Comparison of ENCODE assay signal across 13 cellular contexts in genomic region chr10:90856261-90856660, GRCh38. TPM values are rescaled to one million over a fixed set of nuclear protein-coding genes. Genes with fewer than 3 reads are reported as not detected.
DNase-seq lines count a peak whose midpoint lies in the region; ATAC-seq and TF ChIP-seq lines count a peak whose summit lies in the region.
"Had no signal": no experiment of that assay in that cellular context is flagged by ENCODE, and none has a peak within 500 bp of the region (broad histone marks: within the 10 kb centered on the region; RNA-seq: fewer than 3 reads in every experiment).

No MANE protein-coding gene starts in this region.

- H3K9ac ChIP-seq in iPS-18a (ENCODE audit: low read length) = peak overlapping the region; percentile 29

- no peaks in the 10 kb centered on the region for H3K36me3 ChIP-seq in cardiac muscle cell
- H3K36me3 ChIP-seq in iPS-18a (ENCODE audit: control insufficient read depth, low read depth, low read length) = no peaks in the 10 kb centered on the region
- no peaks in the 10 kb centered on the region for H3K36me3 ChIP-seq in urinary bladder (ENCODE audit: insufficient read depth)
- H3K36me3 ChIP-seq: BE2C, Peyer's patch, right atrium auricular region had no signal

- no peak overlapping the region for H3K27ac Mint-ChIP-seq in activated naive CD8-positive, alpha-beta T cell treated with anti-CD3 and anti-CD28 coated beads, Interleukin-2, amount 10 ng/mL, durations not matched to agents 7 days and 5 days

- intact Hi-C loops in left ventricle myocardium superior (cut with micrococcal nuclease) = no loop called here

- H3K36me3 Mint-ChIP-seq in activated naive CD8-positive, alpha-beta T cell treated with anti-CD3 and anti-CD28 coated beads, Interleukin-2, amount 10 ng/mL, durations not matched to agents 7 days and 5 days = no peaks in the 10 kb centered on the region

- peaks cover 67% of the 10 kb centered on the region for H3K27me3 Mint-ChIP-seq in activated naive CD8-positive, alpha-beta T cell treated with anti-CD3 and anti-CD28 coated beads, Interleukin-2, amount 10 ng/mL, durations not matched to agents 7 days and 5 days

- DNase-seq in cardiac muscle cell (ENCODE audit: low read depth in 1 of 2, low spot score in 1 of 2) = peak; percentile 1 to 58
- no peak for DNase-seq in left ventricle myocardium superior
- no peak for DNase-seq in activated naive CD8-positive, alpha-beta T cell treated with anti-CD3 and anti-CD28 coated beads, Interleukin-2, amount 10 ng/mL, durations not matched to agents 7 days and 5 days
- DNase-seq in NCI-H2227 treated with DMSO at 0.1 percent for 48 hours (lab: John Stamatoyannopoulos, UW) = no peak
- DNase-seq in GDM1 (lab: John Stamatoyannopoulos, UW) = no peak
- DNase-seq: BE2C, NCI-H1694 treated with DMSO at 0.1 percent for 48 hours, Peyer's patch had no signal

- POLR2A ChIA-PET in activated naive CD8-positive, alpha-beta T cell treated with anti-CD3 and anti-CD28 coated beads, Interleukin-2, amount 10 ng/mL, durations not matched to agents 7 days and 5 days (lab: Charles Lee) = no interaction called here

- H3K9me3 Mint-ChIP-seq in activated naive CD8-positive, alpha-beta T cell treated with anti-CD3 and anti-CD28 coated beads, Interleukin-2, amount 10 ng/mL, durations not matched to agents 7 days and 5 days = peaks cover 2% of the 10 kb centered on the region

- ATAC-seq in left ventricle myocardium superior = no peak
- no peak for ATAC-seq in activated naive CD8-positive, alpha-beta T cell treated with anti-CD3 and anti-CD28 coated beads, Interleukin-2, amount 10 ng/mL, durations not matched to agents 7 days and 5 days (ENCODE audit: low read depth)
- no peak for ATAC-seq in GM21447 (IDR thresholded peaks at IDR 0.05; ENCODE audit: unreplicated experiment)

- H3K9me3 ChIP-seq in cardiac muscle cell (ENCODE audit: low read depth) (no peaks in the 10 kb centered on the region), iPS-18a (ENCODE audit: control insufficient read depth, low read depth, low read length) (peaks cover 4% of the 10 kb centered on the region)
- H3K9me3 ChIP-seq: BE2C had no signal

- H3K27ac ChIP-seq in cardiac muscle cell (no peak overlapping the region), iPS-18a (ENCODE audit: low read length) (no peak overlapping the region), urinary bladder (ENCODE audit: low read depth) (no peak overlapping the region)
- H3K27ac ChIP-seq: right atrium auricular region, VCaP had no signal

- H3K4me3 Mint-ChIP-seq in activated naive CD8-positive, alpha-beta T cell treated with anti-CD3 and anti-CD28 coated beads, Interleukin-2, amount 10 ng/mL, durations not matched to agents 7 days and 5 days = peak overlapping the region; percentile 22

- H3K4me1 Mint-ChIP-seq in activated naive CD8-positive, alpha-beta T cell treated with anti-CD3 and anti-CD28 coated beads, Interleukin-2, amount 10 ng/mL, durations not matched to agents 7 days and 5 days = peaks cover 6% of the 10 kb centered on the region

- H3K4me1 ChIP-seq in cardiac muscle cell (ENCODE audit: low read depth) (no peaks in the 10 kb centered on the region), iPS-18a (ENCODE audit: control insufficient read depth, low read depth, low read length) (peaks cover 23% of the 10 kb centered on the region), urinary bladder (ENCODE audit: insufficient read depth) (no peaks in the 10 kb centered on the region)
- H3K4me1 ChIP-seq: BE2C had no signal

- H3K27me3 ChIP-seq in cardiac muscle cell = peaks cover 41% of the 10 kb centered on the region
- H3K27me3 ChIP-seq in iPS-18a (ENCODE audit: control insufficient read depth, insufficient read depth, low read length) = peaks cover 28% of the 10 kb centered on the region

- TF ChIP-seq CTCF in cardiac muscle cell (IDR thresholded peaks at IDR 0.05; ENCODE audit: low read depth, low read length) = no peak

- H3K4me3 ChIP-seq in cardiac muscle cell (no peak overlapping the region), iPS-18a (ENCODE audit: low read length) (peak overlapping the region; percentile 85), urinary bladder (ENCODE audit: low read depth, low read length) (peak overlapping the region; percentile 4)

- WGBS in urinary bladder = 89% methylated on average over 3 of the region's 3 CpGs

RNA-seq across cellular contexts. Expression of gene HTR7, which starts 1.6 kb away (rescaled TPM):
- total RNA-seq in cardiac muscle cell = 0.07 TPM in 1 of 2 replicates, not detected in the other
- not detected in 2 replicates for polyA plus RNA-seq in cardiac muscle cell
- total RNA-seq in left ventricle myocardium superior = not detected
- total RNA-seq in activated naive CD8-positive, alpha-beta T cell treated with anti-CD3 and anti-CD28 coated beads, Interleukin-2, amount 10 ng/mL, durations not matched to agents 7 days and 5 days = under 1 TPM in 1 of 2 experiments, not detected in 1; 0.14 TPM
- 2.2 TPM for total RNA-seq in urinary bladder
- polyA plus RNA-seq in urinary bladder = 2.1 TPM

RNA-seq across cellular contexts. Expression of gene RPP30, which starts 15.5 kb away (rescaled TPM):
- 23.6 and 26.7 TPM in 2 replicates for total RNA-seq in cardiac muscle cell
- polyA plus RNA-seq in cardiac muscle cell = 48.4 and 51.4 TPM in 2 replicates
- total RNA-seq in left ventricle myocardium superior = 30.9 TPM
- 10 to 100 TPM; 36.5 to 41.4 TPM for total RNA-seq in activated naive CD8-positive, alpha-beta T cell treated with anti-CD3 and anti-CD28 coated beads, Interleukin-2, amount 10 ng/mL, durations not matched to agents 7 days and 5 days
- total RNA-seq in urinary bladder = 70.9 TPM
- polyA plus RNA-seq in urinary bladder = 27.7 TPM

Comparison
In these comparisons a context has a peak if more than half of its experiments do, and no peak if none do; other contexts are left out.
1. DNase-seq: peak in cardiac muscle cell (2 of 2); none in left ventricle myocardium superior (single experiment), activated naive CD8-positive, alpha-beta T cell treated with anti-CD3 and anti-CD28 coated beads, Interleukin-2, amount 10 ng/mL, durations not matched to agents 7 days and 5 days (single experiment), NCI-H2227 treated with DMSO at 0.1 percent for 48 hours (single experiment) and GDM1 (single experiment).